ENCODE assay signal across 20 cellular contexts in genomic region chr19:5127710-5128109, GRCh38.
DNase-seq lines count a peak whose midpoint lies in the region; ATAC-seq, FAIRE-seq and TF ChIP-seq lines count a peak whose summit lies in the region.
"Had no signal": no experiment of that assay in that cellular context is flagged by ENCODE, and none has a peak within 500 bp of the region (broad histone marks: within the 10 kb centered on the region; RNA-seq: fewer than 3 reads in every experiment).

No MANE protein-coding gene starts in this region.

- peak overlapping the region; percentile 78 to 98 (median 93) for H3K4me2 ChIP-seq in BLaER1 treated with 17β-estradiol and CSF1 and Interleukin-3, amounts not matched to agents 10 nM and 100 nM
- H3K4me2 ChIP-seq: KMS-11 had no signal

- 64 to 66% methylated on average over 10 to 12 of the region's 12 CpGs for WGBS in pancreas, 2 donors

- peaks cover 90 to 99% (median 97%) of the 10 kb centered on the region in 10 experiments for H3K4me1 ChIP-seq in BLaER1 treated with 17β-estradiol and CSF1 and Interleukin-3, amounts not matched to agents 10 nM and 100 nM
- H3K4me1 ChIP-seq in pancreas: peaks cover 34 to 45% (median 44%) of the 10 kb centered on the region in 3 donors

- peaks cover under 1 to 22% (median 4%) of the 10 kb centered on the region in 11 experiments; a peak in 14 of 22 replicates for H3K36me3 ChIP-seq in BLaER1 treated with 17β-estradiol and CSF1 and Interleukin-3, amounts not matched to agents 10 nM and 100 nM
- H3K36me3 ChIP-seq in pancreas: peaks cover 0 to 8% (median 0%) of the 10 kb centered on the region in 3 donors
- H3K36me3 ChIP-seq: uterus had no signal

- peak in 3 of 4 donors; percentile 5 to 21 (median 15) for ATAC-seq in pancreas
- ATAC-seq in CD4-positive, alpha-beta T cell (ENCODE audit: poor library complexity): no peak
- ATAC-seq: activated CD4-positive, alpha-beta T cell treated with anti-CD3 and anti-CD28 coated beads for 36 hours; stimulated activated naive CD8-positive, alpha-beta T cell treated with anti-CD3 and anti-CD28 coated beads, Interleukin-15, Interleukin-2, amounts not matched to agents 100 U/mL and 50 U/mL, for 24 hours had no signal

- intact Hi-C loops in pancreas (cut with DNase I): no loop called here
- intact Hi-C loops in CD4-positive, alpha-beta T cell (cut with DNase I, micrococcal nuclease): no loop called here

- peaks cover 2% of the 10 kb centered on the region for H3K27me3 Mint-ChIP-seq in IgD-negative memory B cell
- H3K27me3 Mint-ChIP-seq in CD4-positive, alpha-beta T cell: no peaks in the 10 kb centered on the region
- H3K27me3 Mint-ChIP-seq: activated CD4-positive, alpha-beta T cell treated with anti-CD3 and anti-CD28 coated beads for 36 hours; activated naive CD4-positive, alpha-beta T cell treated with anti-CD3 and anti-CD28 coated beads, Interleukin-2, amount 50 U/mL, for 24 hours had no signal

- H3K27me3 ChIP-seq in BLaER1 treated with 17β-estradiol and CSF1 and Interleukin-3, amounts not matched to agents 10 nM and 100 nM: peaks cover 0 to 14% (median 0%) of the 10 kb centered on the region in 11 experiments; a peak in 3 of 22 replicates
- H3K27me3 ChIP-seq in pancreas: no peaks in the 10 kb centered on the region
- no peaks in the 10 kb centered on the region for H3K27me3 ChIP-seq in CD4-positive, alpha-beta T cell (ENCODE audit: control insufficient read depth, insufficient read depth, low read length)
- H3K27me3 ChIP-seq: uterus had no signal

- CTCF ChIA-PET in CD4-positive, alpha-beta T cell (lab: Charles Lee): no interaction called here

- peak overlapping the region; percentile 95 to 98 (median 98) for H3K27ac Mint-ChIP-seq in IgD-negative memory B cell
- no peak overlapping the region for H3K27ac Mint-ChIP-seq in CD4-positive, alpha-beta T cell
- H3K27ac Mint-ChIP-seq: activated CD4-positive, alpha-beta T cell treated with anti-CD3 and anti-CD28 coated beads for 36 hours; activated naive CD4-positive, alpha-beta T cell treated with anti-CD3 and anti-CD28 coated beads, Interleukin-2, amount 50 U/mL, for 24 hours had no signal

- peaks cover 5% of the 10 kb centered on the region for H3K36me3 Mint-ChIP-seq in IgD-negative memory B cell
- peaks cover 14% of the 10 kb centered on the region for H3K36me3 Mint-ChIP-seq in CD4-positive, alpha-beta T cell (ENCODE audit: low read depth)

- DNase-seq in germinal center (ENCODE audit: low spot score) (peak; percentile 80), pancreas (no peak), COLO668 (lab: John Stamatoyannopoulos, UW; ENCODE audit: unreplicated experiment) (no peak), KG1 (lab: John Stamatoyannopoulos, UW) (no peak)
- DNase-seq in activated effector memory CD4-positive, alpha-beta T cell treated with anti-CD3 and anti-CD28 coated beads, Interleukin-2, amount 50 U/mL, for 16 hours: no peak
- DNase-seq in CD4-positive, alpha-beta T cell: no peak
- DNase-seq: activated CD4-positive, alpha-beta T cell treated with anti-CD3 and anti-CD28 coated beads for 36 hours; DND-41; effector CD4-positive, alpha-beta T cell; NCI-H526 treated with DMSO at 0.1 percent for 48 hours; stimulated activated naive CD8-positive, alpha-beta T cell treated with anti-CD3 and anti-CD28 coated beads, Interleukin-15, Interleukin-2, amounts not matched to agents 100 U/mL and 50 U/mL, for 24 hours; T-helper 9 cell had no signal

- no peaks in the 10 kb centered on the region for H3K9me3 Mint-ChIP-seq in IgD-negative memory B cell
- no peaks in the 10 kb centered on the region for H3K9me3 Mint-ChIP-seq in CD4-positive, alpha-beta T cell
- H3K9me3 Mint-ChIP-seq: activated naive CD4-positive, alpha-beta T cell treated with anti-CD3 and anti-CD28 coated beads, Interleukin-2, amount 50 U/mL, for 24 hours; neural crest cell had no signal

- H3K27ac ChIP-seq in BLaER1 treated with 17β-estradiol and CSF1 and Interleukin-3, amounts not matched to agents 10 nM and 100 nM: peak overlapping the region in 5 of 11 experiments; percentile 11 to 74 (median 12); a peak in 6 of 22 replicates
- H3K27ac ChIP-seq in pancreas: peak overlapping the region; percentile 57 to 86 (median 70)
- H3K27ac ChIP-seq in CD4-positive, alpha-beta T cell (ENCODE audit: low read depth, low read length): no peak overlapping the region
- H3K27ac ChIP-seq: KMS-11, RWPE1 had no signal

- H3K9ac ChIP-seq in BLaER1 treated with 17β-estradiol and CSF1 and Interleukin-3, amounts not matched to agents 10 nM and 100 nM: peak overlapping the region in 9 of 11 experiments; percentile 1 to 67 (median 39); a peak in 14 of 22 replicates
- H3K9ac ChIP-seq: KMS-11 had no signal

- H3K4me3 ChIP-seq in BLaER1 treated with 17β-estradiol and CSF1 and Interleukin-3, amounts not matched to agents 10 nM and 100 nM: peak overlapping the region in 2 of 10 experiments; percentile 29 to 32; a peak in 3 of 20 replicates
- no peak overlapping the region for H3K4me3 ChIP-seq in pancreas
- H3K4me3 ChIP-seq: skin epidermis, uterus had no signal

- peaks cover 86 to 98% (median 95%) of the 10 kb centered on the region in 11 experiments for H4K20me1 ChIP-seq in BLaER1 treated with 17β-estradiol and CSF1 and Interleukin-3, amounts not matched to agents 10 nM and 100 nM

- peaks cover 18 to 31% (median 26%) of the 10 kb centered on the region in 3 donors for H3K4me1 Mint-ChIP-seq in IgD-negative memory B cell
- H3K4me1 Mint-ChIP-seq in CD4-positive, alpha-beta T cell (ENCODE audit: low read depth): peaks cover 28% of the 10 kb centered on the region

- no peak for FAIRE-seq in pancreas (lab: Jason Lieb, UNC)

- no peaks in the 10 kb centered on the region for H3K9me3 ChIP-seq in BLaER1 treated with 17β-estradiol and CSF1 and Interleukin-3, amounts not matched to agents 10 nM and 100 nM (replicated peaks in 1 of 11)
- H3K9me3 ChIP-seq in pancreas: no peaks in the 10 kb centered on the region
- no peaks in the 10 kb centered on the region for H3K9me3 ChIP-seq in CD4-positive, alpha-beta T cell (ENCODE audit: control insufficient read depth, low read length)
- H3K9me3 ChIP-seq: uterus had no signal

- POLR2A ChIA-PET in CD4-positive, alpha-beta T cell (lab: Charles Lee): no interaction called here

- H3K4me3 Mint-ChIP-seq in IgD-negative memory B cell: peak overlapping the region; percentile 61 to 92 (median 86)
- H3K4me3 Mint-ChIP-seq in CD4-positive, alpha-beta T cell: no peak overlapping the region
- H3K4me3 Mint-ChIP-seq: activated CD4-positive, alpha-beta T cell treated with anti-CD3 and anti-CD28 coated beads for 36 hours; activated naive CD4-positive, alpha-beta T cell treated with anti-CD3 and anti-CD28 coated beads, Interleukin-2, amount 50 U/mL, for 24 hours; neural crest cell had no signal

- no peak for TF ChIP-seq CTCF in pancreas (IDR thresholded peaks at IDR 0.05)
- no peak for TF ChIP-seq CTCF in CD4-positive, alpha-beta T cell (IDR thresholded peaks at IDR 0.05)
